10 cellular contexts compared by ENCODE assay signal in genomic region chr3:64489361-64490044, GRCh38.
DNase-seq lines count a peak whose midpoint lies in the region; ATAC-seq and TF ChIP-seq lines count a peak whose summit lies in the region.
"Had no signal": no experiment of that assay in that cellular context is flagged by ENCODE, and none has a peak within 500 bp of the region (broad histone marks: within the 10 kb centered on the region; RNA-seq: fewer than 3 reads in every experiment).

No MANE protein-coding gene starts in this region.

- no peak for ATAC-seq in activated naive CD4-positive, alpha-beta T cell treated with anti-CD3 and anti-CD28 coated beads, Interleukin-2, amount 50 U/mL, for 72 hours
- ATAC-seq in activated T-cell treated with anti-CD3 and anti-CD28 coated beads, Interleukin-2, amount 50 U/mL, for 72 hours (replicated peaks in 1 of 2): no peak
- ATAC-seq in HG02852 (IDR thresholded peaks at IDR 0.05; ENCODE audit: unreplicated experiment) (no peak), HG02973 (IDR thresholded peaks at IDR 0.05; ENCODE audit: unreplicated experiment) (no peak)

- no peaks in the 10 kb centered on the region for H3K36me3 ChIP-seq in neuron (ENCODE audit: insufficient read depth, low read length)

- DNase-seq in DMS53 treated with DMSO at 0.1 percent for 48 hours (lab: John Stamatoyannopoulos, UW; ENCODE audit: unreplicated experiment) (peak; percentile 49), NCI-H2171 (lab: John Stamatoyannopoulos, UW) (peak; percentile 74), epithelial cell of proximal tubule (ENCODE audit: low read depth) (no peak)
- DNase-seq in activated naive CD4-positive, alpha-beta T cell treated with anti-CD3 and anti-CD28 coated beads, Interleukin-2, amount 50 U/mL, for 72 hours (ENCODE audit: low spot score in 2 of 2): no peak
- no peak for DNase-seq in activated T-cell treated with anti-CD3 and anti-CD28 coated beads, Interleukin-2, amount 50 U/mL, for 72 hours
- DNase-seq: activated CD4-positive, alpha-beta T cell treated with anti-CD3 and anti-CD28 coated beads for 4 hours; stimulated activated CD4-positive, alpha-beta T cell treated with anti-CD3 and anti-CD28 coated beads, Interleukin-4, amount 100 ng/mL, for 24 hours had no signal

- peak overlapping the region; percentile 46 for H3K4me3 ChIP-seq in epithelial cell of proximal tubule (ENCODE audit: low read depth, low read length)
- peak overlapping the region; percentile 8 for H3K4me3 ChIP-seq in neuron (ENCODE audit: low read length)

- H2AFZ ChIP-seq in neuron (ENCODE audit: low read depth, low read length): no peak overlapping the region

- no peaks in the 10 kb centered on the region for H3K27me3 ChIP-seq in neuron (ENCODE audit: insufficient read depth, low read length)

- no peaks in the 10 kb centered on the region for H3K9me3 ChIP-seq in neuron (ENCODE audit: low read length)

- H3K27me3 Mint-ChIP-seq in activated T-cell treated with anti-CD3 and anti-CD28 coated beads, Interleukin-2, amount 50 U/mL, for 72 hours (ENCODE audit: low read depth): peaks cover 79% of the 10 kb centered on the region

- peaks cover 4% of the 10 kb centered on the region for H3K4me1 Mint-ChIP-seq in activated T-cell treated with anti-CD3 and anti-CD28 coated beads, Interleukin-2, amount 50 U/mL, for 72 hours (ENCODE audit: low read depth)

- no peaks in the 10 kb centered on the region for H3K36me3 Mint-ChIP-seq in activated naive CD4-positive, alpha-beta T cell treated with anti-CD3 and anti-CD28 coated beads, Interleukin-2, amount 50 U/mL, for 72 hours
- no peaks in the 10 kb centered on the region for H3K36me3 Mint-ChIP-seq in activated T-cell treated with anti-CD3 and anti-CD28 coated beads, Interleukin-2, amount 50 U/mL, for 72 hours (ENCODE audit: insufficient read depth in 2 of 2)

- no peak for TF ChIP-seq CTCF in epithelial cell of proximal tubule (conservative IDR thresholded peaks at IDR 0.05; ENCODE audit: low read depth, low read length)

- no peaks in the 10 kb centered on the region for H3K9me3 Mint-ChIP-seq in activated naive CD4-positive, alpha-beta T cell treated with anti-CD3 and anti-CD28 coated beads, Interleukin-2, amount 50 U/mL, for 72 hours
- H3K9me3 Mint-ChIP-seq in activated T-cell treated with anti-CD3 and anti-CD28 coated beads, Interleukin-2, amount 50 U/mL, for 72 hours: no peaks in the 10 kb centered on the region

- H3K4me1 ChIP-seq in neuron (ENCODE audit: insufficient read depth, low read length): peaks cover 17% of the 10 kb centered on the region

- no peak overlapping the region for H3K4me3 Mint-ChIP-seq in activated T-cell treated with anti-CD3 and anti-CD28 coated beads, Interleukin-2, amount 50 U/mL, for 72 hours

- H3K27ac Mint-ChIP-seq in activated naive CD4-positive, alpha-beta T cell treated with anti-CD3 and anti-CD28 coated beads, Interleukin-2, amount 50 U/mL, for 72 hours: no peak overlapping the region
- no peak overlapping the region for H3K27ac Mint-ChIP-seq in activated T-cell treated with anti-CD3 and anti-CD28 coated beads, Interleukin-2, amount 50 U/mL, for 72 hours

Comparison
In these comparisons a context has a peak if more than half of its experiments do, and no peak if none do; other contexts are left out.
1. DNase-seq: peak in DMS53 treated with DMSO at 0.1 percent for 48 hours (single experiment) and NCI-H2171 (single experiment); none in epithelial cell of proximal tubule (single experiment), activated naive CD4-positive, alpha-beta T cell treated with anti-CD3 and anti-CD28 coated beads, Interleukin-2, amount 50 U/mL, for 72 hours (0 of 2) and activated T-cell treated with anti-CD3 and anti-CD28 coated beads, Interleukin-2, amount 50 U/mL, for 72 hours (0 of 2).